ENCODE assay signal across 10 cellular contexts in the genomic region with DNA sequence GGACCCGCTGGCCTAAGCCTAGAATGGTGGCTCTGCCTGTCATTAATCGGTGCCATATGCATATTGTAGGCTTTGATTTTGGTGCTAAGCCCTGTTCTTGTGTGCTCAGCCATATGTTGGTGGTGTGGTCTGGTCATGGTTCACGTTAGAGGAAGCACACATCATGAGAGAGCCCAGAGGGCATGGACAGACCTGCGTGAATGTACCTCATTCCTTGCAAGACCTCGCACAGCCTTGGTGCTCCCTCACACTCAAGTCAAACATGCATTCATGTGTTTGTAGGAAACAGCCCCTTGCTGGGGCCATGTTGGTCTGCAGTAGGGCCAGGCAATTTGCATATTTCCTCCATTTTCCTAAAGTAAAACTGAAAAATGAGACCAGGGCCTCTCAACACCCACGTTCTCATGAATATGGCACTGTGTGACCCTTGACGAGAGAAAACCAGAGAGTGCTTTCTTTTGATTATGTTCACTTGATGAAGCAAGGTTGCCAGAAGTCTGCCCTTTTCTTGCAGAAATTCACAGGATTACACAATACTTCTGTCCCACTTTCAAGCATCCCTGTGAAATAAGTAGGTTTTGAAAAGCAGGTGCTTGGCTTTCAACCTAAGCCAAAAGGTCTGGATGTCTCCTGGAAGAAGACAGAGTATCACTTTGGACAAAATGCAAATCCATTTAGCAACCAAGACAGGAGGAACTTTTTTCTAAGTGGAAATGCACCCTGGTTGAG.
DNase-seq lines count a peak whose midpoint lies in the region; ATAC-seq and FAIRE-seq lines count a peak whose summit lies in the region.
"Had no signal": no experiment of that assay in that cellular context is flagged by ENCODE, and none has a peak within 500 bp of the region (broad histone marks: within the 10 kb centered on the region; RNA-seq: fewer than 3 reads in every experiment).

No MANE protein-coding gene starts in this region.

- H3K27me3 Mint-ChIP-seq in activated naive CD4-positive, alpha-beta T cell treated with anti-CD3 and anti-CD28 coated beads, Interleukin-2, amount 50 U/mL, for 24 hours = no peaks in the 10 kb centered on the region
- no peaks in the 10 kb centered on the region for H3K27me3 Mint-ChIP-seq in stimulated activated naive CD8-positive, alpha-beta T cell treated with anti-CD3 and anti-CD28 coated beads, Interleukin-15, amount 100 ng/mL, for 72 hours

- 85 to 92% (median 90%) methylated on average over 7 of the region's 7 CpGs for WGBS in small intestine, 3 donors

- H3K36me3 ChIP-seq in small intestine (ENCODE audit: control insufficient read depth in 2 of 2, insufficient read depth in 2 of 2, low read length in 2 of 2) = no peaks in the 10 kb centered on the region

- no peak overlapping the region for H3K4me3 ChIP-seq in small intestine (ENCODE audit: low read depth in 1 of 2, low read length in 2 of 2)

- ATAC-seq in GM21528 (IDR thresholded peaks at IDR 0.05; ENCODE audit: low FRiP score, unreplicated experiment) (peak; percentile 94), HG03442 (IDR thresholded peaks at IDR 0.05; ENCODE audit: unreplicated experiment) (peak; percentile 94)
- ATAC-seq in stimulated activated naive CD8-positive, alpha-beta T cell treated with anti-CD3 and anti-CD28 coated beads, Interleukin-15, amount 100 ng/mL, for 72 hours = peak; percentile 32

- H3K27me3 ChIP-seq in small intestine (ENCODE audit: control insufficient read depth in 2 of 2, insufficient read depth in 2 of 2, low read length in 2 of 2) = no peaks in the 10 kb centered on the region

- H3K4me1 Mint-ChIP-seq in activated naive CD4-positive, alpha-beta T cell treated with anti-CD3 and anti-CD28 coated beads, Interleukin-2, amount 50 U/mL, for 24 hours = peaks cover 10% of the 10 kb centered on the region
- peaks cover 28% of the 10 kb centered on the region for H3K4me1 Mint-ChIP-seq in stimulated activated naive CD8-positive, alpha-beta T cell treated with anti-CD3 and anti-CD28 coated beads, Interleukin-15, amount 100 ng/mL, for 72 hours

- peak overlapping the region; percentile 87 for H3K27ac Mint-ChIP-seq in activated naive CD4-positive, alpha-beta T cell treated with anti-CD3 and anti-CD28 coated beads, Interleukin-2, amount 50 U/mL, for 24 hours
- peak overlapping the region in 1 of 2 donors; percentile 79 for H3K27ac Mint-ChIP-seq in stimulated activated naive CD8-positive, alpha-beta T cell treated with anti-CD3 and anti-CD28 coated beads, Interleukin-15, amount 100 ng/mL, for 72 hours

- no peak for DNase-seq in activated naive CD4-positive, alpha-beta T cell treated with anti-CD3 and anti-CD28 coated beads, Interleukin-2, amount 50 U/mL, for 16 hours
- DNase-seq in stimulated activated naive CD8-positive, alpha-beta T cell treated with anti-CD3 and anti-CD28 coated beads, Interleukin-15, amount 100 ng/mL, for 72 hours = no peak
- DNase-seq in NCI-H748 (lab: John Stamatoyannopoulos, UW; ENCODE audit: unreplicated experiment) (no peak), ureter (ENCODE audit: low spot score) (no peak), small intestine (no peak)
- DNase-seq: erythroblast had no signal

- peaks cover 19% of the 10 kb centered on the region for H3K36me3 Mint-ChIP-seq in activated naive CD4-positive, alpha-beta T cell treated with anti-CD3 and anti-CD28 coated beads, Interleukin-2, amount 50 U/mL, for 24 hours

- H3K27ac ChIP-seq in small intestine (ENCODE audit: low read depth in 1 of 2, low read length in 1 of 2) = no peak overlapping the region
- H3K27ac ChIP-seq: C4-2B had no signal

- H3K9me3 ChIP-seq in small intestine (ENCODE audit: control insufficient read depth, low read depth) = no peaks in the 10 kb centered on the region

- H3K9me3 Mint-ChIP-seq in activated naive CD4-positive, alpha-beta T cell treated with anti-CD3 and anti-CD28 coated beads, Interleukin-2, amount 50 U/mL, for 24 hours = no peaks in the 10 kb centered on the region
- no peaks in the 10 kb centered on the region for H3K9me3 Mint-ChIP-seq in stimulated activated naive CD8-positive, alpha-beta T cell treated with anti-CD3 and anti-CD28 coated beads, Interleukin-15, amount 100 ng/mL, for 72 hours

- no peaks in the 10 kb centered on the region for H3K4me1 ChIP-seq in small intestine (ENCODE audit: control insufficient read depth in 2 of 2, insufficient read depth in 1 of 2, low read depth in 1 of 2, low read length in 1 of 2)

- no peak overlapping the region for H3K4me3 Mint-ChIP-seq in activated naive CD4-positive, alpha-beta T cell treated with anti-CD3 and anti-CD28 coated beads, Interleukin-2, amount 50 U/mL, for 24 hours
- H3K4me3 Mint-ChIP-seq in stimulated activated naive CD8-positive, alpha-beta T cell treated with anti-CD3 and anti-CD28 coated beads, Interleukin-15, amount 100 ng/mL, for 72 hours = no peak overlapping the region

- FAIRE-seq in small intestine (lab: Jason Lieb, UNC) = no peak

Comparison
In these comparisons a context has a peak if more than half of its experiments do, and no peak if none do; other contexts are left out.
1. ATAC-seq: peak in every context shown above with its lines; median percentile 94 in GM21528; 94 in HG03442; 32 in stimulated activated naive CD8-positive, alpha-beta T cell treated with anti-CD3 and anti-CD28 coated beads, Interleukin-15, amount 100 ng/mL, for 72 hours.